18 cellular contexts compared by ENCODE assay signal in genomic region chr15:92661961-92662360, GRCh38.
"Had no signal": no experiment of that assay in that cellular context is flagged by ENCODE, and none has a peak within 500 bp of the region (broad histone marks: within the 10 kb centered on the region; RNA-seq: fewer than 3 reads in every experiment).

No MANE protein-coding gene starts in this region.

- H3K27me3 ChIP-seq: colonic mucosa, gastrocnemius medialis, ovary, right lobe of liver, vagina had no signal

- H3K36me3 ChIP-seq: colonic mucosa, gastrocnemius medialis, lower lobe of right lung, ovary, right lobe of liver, transverse colon, vagina had no signal

- ATAC-seq: esophagus mucosa; gastrocnemius medialis; left ventricle myocardium superior; lower lobe of right lung; naive thymus-derived CD8-positive, alpha-beta T cell; right lobe of liver had no signal

- H3K4me3 ChIP-seq: colonic mucosa, gastrocnemius medialis, lower lobe of right lung, ovary, right lobe of liver, transverse colon, vagina had no signal

- H3K9me3 ChIP-seq: colonic mucosa, gastrocnemius medialis, lower lobe of right lung, ovary, right lobe of liver, transverse colon, vagina had no signal

- H3K27ac ChIP-seq: colonic mucosa, epithelial cell of prostate, gastrocnemius medialis, lower lobe of right lung, ovary, right lobe of liver, transverse colon, vagina had no signal

- DNase-seq: colonic mucosa; effector CD8-positive, alpha-beta T cell; foreskin fibroblast; gastrocnemius medialis; left ventricle myocardium superior; lower lobe of right lung; naive thymus-derived CD8-positive, alpha-beta T cell; occipital lobe; ovary; right lobe of liver; small intestine; stimulated activated CD4-positive, alpha-beta T cell treated with anti-CD3 and anti-CD28 coated beads, Interleukin-15, amount 100 ng/mL, for 24 hours; stimulated activated CD4-positive, alpha-beta T cell treated with anti-CD3 and anti-CD28 coated beads, Interleukin-2, amount 100 ng/mL, for 48 hours; stimulated activated naive B cell treated with anti-CD40 and anti-IgM and Interleukin-4, amounts not matched to agents 10 μg/mL and 1 μg/mL and 100 μg/mL, for 72 hours; transverse colon had no signal
